Comparison of ENCODE assay signal across 1 cellular context in the genomic region with DNA sequence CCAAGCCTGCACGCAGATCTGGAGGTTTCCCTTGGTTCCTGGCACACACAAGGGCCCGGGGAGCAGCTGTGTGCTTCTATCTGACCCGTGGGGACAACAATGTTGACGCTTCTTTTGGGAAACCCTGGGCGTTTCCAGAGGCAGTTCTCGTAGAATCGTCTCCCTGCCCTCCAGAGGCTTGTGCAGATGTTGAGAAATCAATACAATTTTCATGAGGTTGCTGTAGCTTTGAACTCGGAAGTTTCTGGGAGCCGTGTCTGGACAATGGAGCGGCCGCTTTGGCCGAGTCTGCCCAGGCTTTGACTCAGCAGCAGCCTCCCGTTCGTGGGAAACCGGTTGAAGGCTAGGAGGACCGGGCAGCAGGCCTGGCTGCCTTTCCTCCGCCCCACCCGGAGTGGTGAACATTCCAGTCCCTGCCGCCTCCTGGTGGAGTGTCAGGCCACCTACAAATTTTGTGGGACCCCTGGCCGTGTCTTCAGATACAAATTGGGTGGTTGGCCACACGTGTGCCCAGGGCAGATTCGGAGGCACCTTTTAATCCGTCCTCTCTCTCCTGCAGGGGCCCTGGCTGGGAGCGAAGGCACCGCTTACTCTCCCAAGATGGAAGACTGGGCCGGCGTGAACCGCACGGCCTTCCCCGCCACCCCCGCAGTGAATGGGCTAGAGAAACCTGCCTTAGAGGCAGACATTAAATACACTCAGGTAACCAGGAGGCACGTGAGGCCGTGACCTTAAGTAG.
TF ChIP-seq lines count a peak whose summit lies in the region.

No MANE protein-coding gene starts in this region.

TF ChIP-seq in WTC11, 78 proteins besides CTCF, POLR2A, EP300 and RAD21 (continued from another document):
- no peak for TF ChIP-seq HMGXB4 (CRISPR knock-in tag; IDR thresholded peaks at IDR 0.05)
- TF ChIP-seq NR3C1 (CRISPR knock-in tag; conservative IDR thresholded peaks at IDR 0.05; ENCODE audit: low read depth), result no peak
- TF ChIP-seq CREM (CRISPR knock-in tag; IDR thresholded peaks at IDR 0.05), result no peak
- TF ChIP-seq OVOL2 (CRISPR knock-in tag; IDR thresholded peaks at IDR 0.05; ENCODE audit: borderline replicate concordance), result no peak
- TF ChIP-seq ZNF138 (CRISPR knock-in tag; conservative IDR thresholded peaks at IDR 0.05), result no peak
- TF ChIP-seq, protein P1, sequence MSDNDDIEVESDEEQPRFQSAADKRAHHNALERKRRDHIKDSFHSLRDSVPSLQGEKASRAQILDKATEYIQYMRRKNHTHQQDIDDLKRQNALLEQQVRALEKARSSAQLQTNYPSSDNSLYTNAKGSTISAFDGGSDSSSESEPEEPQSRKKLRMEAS (CRISPR knock-in tag; IDR thresholded peaks at IDR 0.05), result no peak
- TF ChIP-seq, protein P2, sequence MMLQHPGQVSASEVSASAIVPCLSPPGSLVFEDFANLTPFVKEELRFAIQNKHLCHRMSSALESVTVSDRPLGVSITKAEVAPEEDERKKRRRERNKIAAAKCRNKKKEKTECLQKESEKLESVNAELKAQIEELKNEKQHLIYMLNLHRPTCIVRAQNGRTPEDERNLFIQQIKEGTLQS (CRISPR knock-in tag; conservative IDR thresholded peaks at IDR 0.05), result no peak
- TF ChIP-seq, protein P3, sequence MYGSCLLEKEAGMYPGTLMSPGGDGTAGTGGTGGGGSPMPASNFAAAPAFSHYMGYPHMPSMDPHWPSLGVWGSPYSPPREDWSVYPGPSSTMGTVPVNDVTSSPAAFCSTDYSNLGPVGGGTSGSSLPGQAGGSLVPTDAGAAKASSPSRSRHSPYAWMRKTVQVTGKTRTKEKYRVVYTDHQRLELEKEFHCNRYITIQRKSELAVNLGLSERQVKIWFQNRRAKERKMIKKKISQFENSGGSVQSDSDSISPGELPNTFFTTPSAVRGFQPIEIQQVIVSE (CRISPR knock-in tag; IDR thresholded peaks at IDR 0.05; ENCODE audit: borderline replicate concordance), result no peak
- no peak for TF ChIP-seq KAT7 (CRISPR knock-in tag; IDR thresholded peaks at IDR 0.05; ENCODE audit: borderline replicate concordance)
